In the genomic region with DNA sequence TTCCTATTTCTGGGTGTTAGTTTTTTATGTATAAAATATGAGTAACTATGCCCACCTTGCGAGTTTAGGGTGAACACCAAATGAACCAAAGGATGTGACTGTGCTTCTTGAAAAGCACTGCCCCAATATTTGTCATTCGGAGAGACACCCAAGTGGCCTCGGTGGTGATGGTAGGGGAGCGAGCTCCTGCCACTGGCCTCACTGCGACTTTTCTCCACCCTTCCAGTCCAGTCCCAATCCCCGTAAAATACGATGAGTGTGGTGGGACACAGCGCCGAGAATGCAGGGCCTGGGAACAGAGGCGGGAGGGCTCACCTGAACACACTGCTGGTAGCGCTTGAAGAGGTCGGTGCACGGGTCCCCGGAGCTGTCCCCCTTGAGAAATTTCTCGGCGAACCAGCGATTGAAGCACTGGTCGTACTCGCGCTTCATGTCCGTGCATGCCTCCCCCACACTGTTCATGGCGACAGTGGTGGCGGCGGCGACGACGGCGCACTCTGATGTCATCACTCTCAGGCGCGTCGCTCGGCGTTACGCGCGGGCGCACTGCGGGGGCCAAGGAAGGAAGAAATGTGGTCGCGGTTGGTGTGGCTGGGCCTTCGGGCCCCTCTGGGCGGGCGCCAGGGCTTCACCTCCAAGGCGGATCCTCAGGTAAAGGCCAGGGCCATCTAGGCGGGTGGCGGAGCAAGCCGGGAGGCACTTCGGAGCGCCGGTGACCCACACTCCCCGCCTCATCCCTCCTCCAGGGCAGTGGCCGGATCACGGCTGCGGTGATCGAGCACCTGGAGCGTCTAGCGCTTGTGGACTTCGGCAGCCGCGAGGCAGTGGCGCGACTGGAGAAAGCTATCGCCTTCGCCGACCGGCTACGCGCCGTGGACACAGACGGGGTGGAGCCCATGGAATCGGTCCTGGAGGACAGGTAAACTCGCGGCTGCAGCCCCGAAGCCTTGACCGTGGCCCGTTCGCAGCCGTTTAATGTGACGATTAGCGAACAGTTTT, we compare ENCODE assay signal across 1 cellular context.
TF ChIP-seq lines count a peak whose summit lies in the region.

A gene with protein sequence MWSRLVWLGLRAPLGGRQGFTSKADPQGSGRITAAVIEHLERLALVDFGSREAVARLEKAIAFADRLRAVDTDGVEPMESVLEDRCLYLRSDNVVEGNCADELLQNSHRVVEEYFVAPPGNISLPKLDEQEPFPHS (plus strand): TSS at position 534 of the 999 bp plus-strand sequence. CDS start 37 bp downstream, at position 571.
A gene (minus strand): TSS at position 474 of the 999 bp plus-strand sequence. CDS start 12 bp downstream, at position 462.

TF ChIP-seq in HepG2, 621 proteins besides CTCF, POLR2A, EP300 and RAD21 (continued from another document and continues in another):
- TF ChIP-seq, protein P1, sequence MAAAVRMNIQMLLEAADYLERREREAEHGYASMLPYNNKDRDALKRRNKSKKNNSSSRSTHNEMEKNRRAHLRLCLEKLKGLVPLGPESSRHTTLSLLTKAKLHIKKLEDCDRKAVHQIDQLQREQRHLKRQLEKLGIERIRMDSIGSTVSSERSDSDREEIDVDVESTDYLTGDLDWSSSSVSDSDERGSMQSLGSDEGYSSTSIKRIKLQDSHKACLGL (CRISPR knock-in tag; IDR thresholded peaks at IDR 0.05): peak; percentile 58; the same call in 1 of the 2 replicates
- TF ChIP-seq, protein P2, sequence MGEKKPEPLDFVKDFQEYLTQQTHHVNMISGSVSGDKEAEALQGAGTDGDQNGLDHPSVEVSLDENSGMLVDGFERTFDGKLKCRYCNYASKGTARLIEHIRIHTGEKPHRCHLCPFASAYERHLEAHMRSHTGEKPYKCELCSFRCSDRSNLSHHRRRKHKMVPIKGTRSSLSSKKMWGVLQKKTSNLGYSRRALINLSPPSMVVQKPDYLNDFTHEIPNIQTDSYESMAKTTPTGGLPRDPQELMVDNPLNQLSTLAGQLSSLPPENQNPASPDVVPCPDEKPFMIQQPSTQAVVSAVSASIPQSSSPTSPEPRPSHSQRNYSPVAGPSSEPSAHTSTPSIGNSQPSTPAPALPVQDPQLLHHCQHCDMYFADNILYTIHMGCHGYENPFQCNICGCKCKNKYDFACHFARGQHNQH (CRISPR knock-in tag; IDR thresholded peaks at IDR 0.05): peak; percentile 94
- TF ChIP-seq, protein P3, sequence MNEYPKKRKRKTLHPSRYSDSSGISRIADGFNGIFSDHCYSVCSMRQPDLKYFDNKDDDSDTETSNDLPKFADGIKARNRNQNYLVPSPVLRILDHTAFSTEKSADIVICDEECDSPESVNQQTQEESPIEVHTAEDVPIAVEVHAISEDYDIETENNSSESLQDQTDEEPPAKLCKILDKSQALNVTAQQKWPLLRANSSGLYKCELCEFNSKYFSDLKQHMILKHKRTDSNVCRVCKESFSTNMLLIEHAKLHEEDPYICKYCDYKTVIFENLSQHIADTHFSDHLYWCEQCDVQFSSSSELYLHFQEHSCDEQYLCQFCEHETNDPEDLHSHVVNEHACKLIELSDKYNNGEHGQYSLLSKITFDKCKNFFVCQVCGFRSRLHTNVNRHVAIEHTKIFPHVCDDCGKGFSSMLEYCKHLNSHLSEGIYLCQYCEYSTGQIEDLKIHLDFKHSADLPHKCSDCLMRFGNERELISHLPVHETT (CRISPR knock-in tag; conservative IDR thresholded peaks at IDR 0.05): peak; percentile 81; the same call in 1 of the 2 replicates
- TF ChIP-seq PLRG1 (conservative IDR thresholded peaks at IDR 0.05): no peak
- no peak for TF ChIP-seq KDM6A (CRISPR knock-in tag; IDR thresholded peaks at IDR 0.05; ENCODE audit: low read depth)
- TF ChIP-seq ZNF777 (CRISPR knock-in tag; IDR thresholded peaks at IDR 0.05): no peak; the same call in 1 of the 2 replicates
- TF ChIP-seq KAT7 (CRISPR knock-in tag; IDR thresholded peaks at IDR 0.05; ENCODE audit: borderline replicate concordance): peak; percentile 98
- TF ChIP-seq SIN3A (IDR thresholded peaks at IDR 0.05; ENCODE audit: borderline replicate concordance, low read depth, low read length): peak; percentile 76; the same call in 1 of the 2 replicates
- TF ChIP-seq, protein P4, sequence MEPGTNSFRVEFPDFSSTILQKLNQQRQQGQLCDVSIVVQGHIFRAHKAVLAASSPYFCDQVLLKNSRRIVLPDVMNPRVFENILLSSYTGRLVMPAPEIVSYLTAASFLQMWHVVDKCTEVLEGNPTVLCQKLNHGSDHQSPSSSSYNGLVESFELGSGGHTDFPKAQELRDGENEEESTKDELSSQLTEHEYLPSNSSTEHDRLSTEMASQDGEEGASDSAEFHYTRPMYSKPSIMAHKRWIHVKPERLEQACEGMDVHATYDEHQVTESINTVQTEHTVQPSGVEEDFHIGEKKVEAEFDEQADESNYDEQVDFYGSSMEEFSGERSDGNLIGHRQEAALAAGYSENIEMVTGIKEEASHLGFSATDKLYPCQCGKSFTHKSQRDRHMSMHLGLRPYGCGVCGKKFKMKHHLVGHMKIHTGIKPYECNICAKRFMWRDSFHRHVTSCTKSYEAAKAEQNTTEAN (CRISPR knock-in tag; conservative IDR thresholded peaks at IDR 0.05): peak; percentile 69
- TF ChIP-seq HNRNPK (IDR thresholded peaks at IDR 0.05; ENCODE audit: low read depth, low read length, poor library complexity, severe bottlenecking): peak; percentile 38
- TF ChIP-seq ZBTB7A (CRISPR knock-in tag; IDR thresholded peaks at IDR 0.05): peak; percentile 72; the same call in 1 of the 2 replicates
- TF ChIP-seq POLR2AphosphoS5 (IDR thresholded peaks at IDR 0.05; ENCODE audit: low read depth, low read length): peak; percentile 98
- 0 out of 2 replicates have a peak, but pooled peaks have one; percentile 55 for TF ChIP-seq ETV6 (CRISPR knock-in tag; conservative IDR thresholded peaks at IDR 0.05)
- TF ChIP-seq KLF12 (CRISPR knock-in tag; IDR thresholded peaks at IDR 0.05; ENCODE audit: borderline replicate concordance): 0 out of 2 replicates have a peak, but pooled peaks have one; percentile 60
- peak; percentile 75; the same call in 1 of the 2 replicates for TF ChIP-seq HOXA9 (CRISPR knock-in tag; IDR thresholded peaks at IDR 0.05; ENCODE audit: borderline replicate concordance)
- no peak for TF ChIP-seq WIZ (CRISPR knock-in tag; IDR thresholded peaks at IDR 0.05)
- no peak for TF ChIP-seq BHLHE40 (IDR thresholded peaks at IDR 0.05; ENCODE audit: low read length)
- TF ChIP-seq, protein P5, sequence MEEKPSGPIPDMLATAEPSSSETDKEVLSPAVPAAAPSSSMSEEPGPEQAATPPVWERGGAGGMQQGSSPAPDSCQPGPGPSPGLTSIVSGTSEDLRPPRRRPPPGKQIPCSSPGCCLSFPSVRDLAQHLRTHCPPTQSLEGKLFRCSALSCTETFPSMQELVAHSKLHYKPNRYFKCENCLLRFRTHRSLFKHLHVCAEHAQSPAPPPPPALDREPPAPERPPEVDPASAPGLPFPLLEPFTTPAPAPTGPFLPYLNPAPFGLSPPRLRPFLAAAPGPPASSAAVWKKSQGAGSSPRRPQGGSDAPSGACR (CRISPR knock-in tag; IDR thresholded peaks at IDR 0.05): peak; percentile 59; the same call in 1 of the 2 replicates
- peak; percentile 84; the same call in 1 of the 2 replicates for TF ChIP-seq ZNF674 (CRISPR knock-in tag; IDR thresholded peaks at IDR 0.05; ENCODE audit: low read depth)
- TF ChIP-seq TCF12 (IDR thresholded peaks at IDR 0.05): no peak
- peak; percentile 30; the same call in 1 of the 2 replicates for TF ChIP-seq TCF12 (CRISPR knock-in tag; IDR thresholded peaks at IDR 0.05)
- TF ChIP-seq ZNF557 (CRISPR knock-in tag; IDR thresholded peaks at IDR 0.05): 0 out of 2 replicates have a peak, but pooled peaks have one; percentile 12
- 0 out of 2 replicates have a peak, but pooled peaks have one; percentile 12 for TF ChIP-seq SP5 (CRISPR knock-in tag; IDR thresholded peaks at IDR 0.05; ENCODE audit: borderline replicate concordance, low read depth)
- peak; percentile 100 for TF ChIP-seq HDAC1 (CRISPR knock-in tag; IDR thresholded peaks at IDR 0.05)
- no peak for TF ChIP-seq ZNF879 (CRISPR knock-in tag; IDR thresholded peaks at IDR 0.05)
- peak; percentile 93 for TF ChIP-seq ZNF556 (CRISPR knock-in tag; IDR thresholded peaks at IDR 0.05; ENCODE audit: borderline replicate concordance)
- TF ChIP-seq SYNCRIP (IDR thresholded peaks at IDR 0.05; ENCODE audit: insufficient read depth, low read depth, low read length): no peak
- TF ChIP-seq RNF2 (conservative IDR thresholded peaks at IDR 0.05; ENCODE audit: low read depth): no peak
- no peak for TF ChIP-seq ZNF180 (CRISPR knock-in tag; IDR thresholded peaks at IDR 0.05; ENCODE audit: borderline replicate concordance, low read depth)
- TF ChIP-seq, protein P6, sequence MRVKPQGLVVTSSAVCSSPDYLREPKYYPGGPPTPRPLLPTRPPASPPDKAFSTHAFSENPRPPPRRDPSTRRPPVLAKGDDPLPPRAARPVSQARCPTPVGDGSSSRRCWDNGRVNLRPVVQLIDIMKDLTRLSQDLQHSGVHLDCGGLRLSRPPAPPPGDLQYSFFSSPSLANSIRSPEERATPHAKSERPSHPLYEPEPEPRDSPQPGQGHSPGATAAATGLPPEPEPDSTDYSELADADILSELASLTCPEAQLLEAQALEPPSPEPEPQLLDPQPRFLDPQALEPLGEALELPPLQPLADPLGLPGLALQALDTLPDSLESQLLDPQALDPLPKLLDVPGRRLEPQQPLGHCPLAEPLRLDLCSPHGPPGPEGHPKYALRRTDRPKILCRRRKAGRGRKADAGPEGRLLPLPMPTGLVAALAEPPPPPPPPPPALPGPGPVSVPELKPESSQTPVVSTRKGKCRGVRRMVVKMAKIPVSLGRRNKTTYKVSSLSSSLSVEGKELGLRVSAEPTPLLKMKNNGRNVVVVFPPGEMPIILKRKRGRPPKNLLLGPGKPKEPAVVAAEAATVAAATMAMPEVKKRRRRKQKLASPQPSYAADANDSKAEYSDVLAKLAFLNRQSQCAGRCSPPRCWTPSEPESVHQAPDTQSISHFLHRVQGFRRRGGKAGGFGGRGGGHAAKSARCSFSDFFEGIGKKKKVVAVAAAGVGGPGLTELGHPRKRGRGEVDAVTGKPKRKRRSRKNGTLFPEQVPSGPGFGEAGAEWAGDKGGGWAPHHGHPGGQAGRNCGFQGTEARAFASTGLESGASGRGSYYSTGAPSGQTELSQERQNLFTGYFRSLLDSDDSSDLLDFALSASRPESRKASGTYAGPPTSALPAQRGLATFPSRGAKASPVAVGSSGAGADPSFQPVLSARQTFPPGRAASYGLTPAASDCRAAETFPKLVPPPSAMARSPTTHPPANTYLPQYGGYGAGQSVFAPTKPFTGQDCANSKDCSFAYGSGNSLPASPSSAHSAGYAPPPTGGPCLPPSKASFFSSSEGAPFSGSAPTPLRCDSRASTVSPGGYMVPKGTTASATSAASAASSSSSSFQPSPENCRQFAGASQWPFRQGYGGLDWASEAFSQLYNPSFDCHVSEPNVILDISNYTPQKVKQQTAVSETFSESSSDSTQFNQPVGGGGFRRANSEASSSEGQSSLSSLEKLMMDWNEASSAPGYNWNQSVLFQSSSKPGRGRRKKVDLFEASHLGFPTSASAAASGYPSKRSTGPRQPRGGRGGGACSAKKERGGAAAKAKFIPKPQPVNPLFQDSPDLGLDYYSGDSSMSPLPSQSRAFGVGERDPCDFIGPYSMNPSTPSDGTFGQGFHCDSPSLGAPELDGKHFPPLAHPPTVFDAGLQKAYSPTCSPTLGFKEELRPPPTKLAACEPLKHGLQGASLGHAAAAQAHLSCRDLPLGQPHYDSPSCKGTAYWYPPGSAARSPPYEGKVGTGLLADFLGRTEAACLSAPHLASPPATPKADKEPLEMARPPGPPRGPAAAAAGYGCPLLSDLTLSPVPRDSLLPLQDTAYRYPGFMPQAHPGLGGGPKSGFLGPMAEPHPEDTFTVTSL (CRISPR knock-in tag; IDR thresholded peaks at IDR 0.05; ENCODE audit: borderline replicate concordance): peak; percentile 56; the same call in 1 of the 2 replicates
- no peak for TF ChIP-seq CBX2 (IDR thresholded peaks at IDR 0.05; ENCODE audit: low read depth, low read length)
- peak; percentile 25; the same call in 1 of the 2 replicates for TF ChIP-seq CBX2 (CRISPR knock-in tag; IDR thresholded peaks at IDR 0.05; ENCODE audit: low read depth)
- TF ChIP-seq JUNB (CRISPR knock-in tag; IDR thresholded peaks at IDR 0.05; ENCODE audit: borderline replicate concordance): peak; percentile 36; the same call in 1 of the 2 replicates
- peak; percentile 99 for TF ChIP-seq KDM5A (IDR thresholded peaks at IDR 0.05; ENCODE audit: borderline replicate concordance, low read length)
- TF ChIP-seq ZNF44 (CRISPR knock-in tag; IDR thresholded peaks at IDR 0.05): peak; percentile 91; the same call in 1 of the 2 replicates
- TF ChIP-seq, protein P7, sequence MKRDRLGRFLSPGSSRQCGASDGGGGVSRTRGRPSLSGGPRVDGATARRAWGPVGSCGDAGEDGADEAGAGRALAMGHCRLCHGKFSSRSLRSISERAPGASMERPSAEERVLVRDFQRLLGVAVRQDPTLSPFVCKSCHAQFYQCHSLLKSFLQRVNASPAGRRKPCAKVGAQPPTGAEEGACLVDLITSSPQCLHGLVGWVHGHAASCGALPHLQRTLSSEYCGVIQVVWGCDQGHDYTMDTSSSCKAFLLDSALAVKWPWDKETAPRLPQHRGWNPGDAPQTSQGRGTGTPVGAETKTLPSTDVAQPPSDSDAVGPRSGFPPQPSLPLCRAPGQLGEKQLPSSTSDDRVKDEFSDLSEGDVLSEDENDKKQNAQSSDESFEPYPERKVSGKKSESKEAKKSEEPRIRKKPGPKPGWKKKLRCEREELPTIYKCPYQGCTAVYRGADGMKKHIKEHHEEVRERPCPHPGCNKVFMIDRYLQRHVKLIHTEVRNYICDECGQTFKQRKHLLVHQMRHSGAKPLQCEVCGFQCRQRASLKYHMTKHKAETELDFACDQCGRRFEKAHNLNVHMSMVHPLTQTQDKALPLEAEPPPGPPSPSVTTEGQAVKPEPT (CRISPR knock-in tag; IDR thresholded peaks at IDR 0.05; ENCODE audit: low read depth): 0 out of 2 replicates have a peak, but pooled peaks have one; percentile 55
- no peak; the same call in 1 of the 2 replicates for TF ChIP-seq FOXJ3 (CRISPR knock-in tag; IDR thresholded peaks at IDR 0.05; ENCODE audit: borderline replicate concordance)
- no peak for TF ChIP-seq JDP2 (CRISPR knock-in tag; IDR thresholded peaks at IDR 0.05; ENCODE audit: borderline replicate concordance)
- 0 out of 2 replicates have a peak, but pooled peaks have one; percentile 28 for TF ChIP-seq ZNF441 (CRISPR knock-in tag; IDR thresholded peaks at IDR 0.05; ENCODE audit: borderline replicate concordance)
- peak; percentile 100 for TF ChIP-seq KMT2B (CRISPR knock-in tag; IDR thresholded peaks at IDR 0.05)
- no peak for TF ChIP-seq ZNF629 (CRISPR knock-in tag; conservative IDR thresholded peaks at IDR 0.05)
- TF ChIP-seq, protein P8, sequence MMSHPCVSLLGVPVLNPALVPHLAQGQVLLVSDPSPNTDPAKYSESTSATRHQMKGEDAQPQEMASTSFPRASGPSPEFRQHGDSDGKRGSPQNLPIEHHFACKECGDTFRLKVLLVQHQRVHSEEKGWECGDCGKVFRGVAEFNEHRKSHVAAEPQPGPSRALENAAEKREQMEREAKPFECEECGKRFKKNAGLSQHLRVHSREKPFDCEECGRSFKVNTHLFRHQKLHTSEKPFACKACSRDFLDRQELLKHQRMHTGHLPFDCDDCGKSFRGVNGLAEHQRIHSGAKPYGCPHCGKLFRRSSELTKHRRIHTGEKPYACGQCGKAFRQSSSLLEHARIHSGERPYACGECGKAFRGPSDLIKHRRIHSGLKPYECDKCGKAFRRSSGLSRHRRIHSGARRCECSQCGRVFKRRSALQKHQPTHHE (CRISPR knock-in tag; IDR thresholded peaks at IDR 0.05; ENCODE audit: borderline replicate concordance): peak; percentile 92
